Comparison of ENCODE assay signal across 10 cellular contexts in genomic region chr1:2135425-2135824, GRCh38. TPM values are rescaled to one million over a fixed set of nuclear protein-coding genes. Genes with fewer than 3 reads are reported as not detected.
DNase-seq lines count a peak whose midpoint lies in the region; ATAC-seq lines count a peak whose summit lies in the region.
"Had no signal": no experiment of that assay in that cellular context is flagged by ENCODE, and none has a peak within 500 bp of the region (broad histone marks: within the 10 kb centered on the region; RNA-seq: fewer than 3 reads in every experiment).

No MANE protein-coding gene starts in this region.

- peak overlapping the region; percentile 48 for H2AFZ ChIP-seq in trophoblast cell (ENCODE audit: insufficient read depth, low read length, poor library complexity)

- no peak overlapping the region for H4K12ac ChIP-seq in trophoblast cell (ENCODE audit: low read depth, low read length)

- H3K79me2 ChIP-seq in trophoblast cell (ENCODE audit: control insufficient read depth, insufficient read depth, low read length, poor library complexity), result peaks cover 17% of the 10 kb centered on the region

- H2AK5ac ChIP-seq in trophoblast cell (ENCODE audit: low read length), result no peak overlapping the region

- H3K27me3 ChIP-seq in trophoblast cell (ENCODE audit: insufficient read depth, low read length), result no peaks in the 10 kb centered on the region

- no peak overlapping the region for H3K23ac ChIP-seq in trophoblast cell (ENCODE audit: low read length)

- peak overlapping the region; percentile 87 for H2BK120ac ChIP-seq in trophoblast cell (ENCODE audit: insufficient read depth, low read length, poor library complexity)

- no peak overlapping the region for H3K18ac ChIP-seq in trophoblast cell (ENCODE audit: low read length)

- no peak overlapping the region for H2BK12ac ChIP-seq in trophoblast cell (ENCODE audit: low read length)

- ATAC-seq in GM21526 (IDR thresholded peaks at IDR 0.05; ENCODE audit: low FRiP score, unreplicated experiment), result no peak
- no peak for ATAC-seq in GM21367 (IDR thresholded peaks at IDR 0.05; ENCODE audit: unreplicated experiment)

- H3K36me3 ChIP-seq in SK-N-MC (ENCODE audit: insufficient read depth, low read length) (no peaks in the 10 kb centered on the region), trophoblast cell (ENCODE audit: control insufficient read depth in 1 of 2, insufficient read depth in 2 of 2, low read length in 2 of 2) (peaks cover 19% of the 10 kb centered on the region in 2 experiments)

- H3K4ac ChIP-seq in trophoblast cell (ENCODE audit: low read depth, low read length), result peak overlapping the region; percentile 28

- H3K9ac ChIP-seq in SK-N-MC (ENCODE audit: insufficient read length) (peak overlapping the region; percentile 22), trophoblast cell (ENCODE audit: low read length) (no peak overlapping the region)

- peaks cover 33% of the 10 kb centered on the region for H3K79me1 ChIP-seq in trophoblast cell (ENCODE audit: low read length)

- H3K9me3 ChIP-seq in SK-N-MC (ENCODE audit: low read depth, low read length) (no peaks in the 10 kb centered on the region), trophoblast cell (ENCODE audit: insufficient read depth, low read depth, low read length) (no peaks in the 10 kb centered on the region)

- H3K14ac ChIP-seq in trophoblast cell (ENCODE audit: low read length), result peak overlapping the region; percentile 93

- 0 out of 2 replicates have a peak overlapping the region, but pooled peaks have one; percentile 25 for H3K27ac ChIP-seq in SK-N-MC
- H3K27ac ChIP-seq in trophoblast cell (ENCODE audit: low read depth, low read length), result peak overlapping the region; percentile 98

- H3K4me3 ChIP-seq in SK-N-MC, result peak overlapping the region; percentile 24; the same call in 1 of the 2 replicates
- no peak overlapping the region for H3K4me3 ChIP-seq in trophoblast cell (ENCODE audit: low read depth, low read length)

- WGBS in trophoblast cell (ENCODE audit: extremely low coverage, insufficient coverage, insufficient read length), result no CpG with 5 or more reads among the region's 15 CpGs

- peak overlapping the region; percentile 94 for H2BK5ac ChIP-seq in trophoblast cell (ENCODE audit: low read depth, low read length, poor library complexity)

- peak overlapping the region; percentile 32 for H3K4me2 ChIP-seq in trophoblast cell (ENCODE audit: low read length)

- peaks cover 35 to 41% of the 10 kb centered on the region in 2 experiments for H3K4me1 ChIP-seq in trophoblast cell (ENCODE audit: control insufficient read depth in 1 of 2, insufficient read depth in 2 of 2, low read length in 2 of 2)

- DNase-seq in CD1c-positive myeloid dendritic cell (ENCODE audit: extremely low spot score) (peak; percentile 46), SK-N-MC (ENCODE audit: low read depth, low spot score) (no peak), foreskin melanocyte (peak; percentile 98), trophoblast cell (peak; percentile 100), OCI-M1 (lab: John Stamatoyannopoulos, UW) (no peak)
- no peak for DNase-seq in activated T-cell treated with anti-CD3 and anti-CD28 coated beads, Interleukin-2, amount 50 U/mL, for 1 hour
- DNase-seq: effector CD4-positive, alpha-beta T cell; SHP77 treated with DMSO at 0.1 percent for 48 hours had no signal

- peak overlapping the region; percentile 95 for H4K91ac ChIP-seq in trophoblast cell (ENCODE audit: low read depth, low read length)

- H4K8ac ChIP-seq in trophoblast cell (ENCODE audit: low read depth, low read length), result peak overlapping the region; percentile 90

RNA-seq across cellular contexts. Expression of gene FAAP20, which starts 59.1 kb away (rescaled TPM):
- polyA plus RNA-seq in trophoblast cell (2013), result 85.8 and 86.1 TPM in 2 replicates

Comparison
In these comparisons a context has a peak if more than half of its experiments do, and no peak if none do; other contexts are left out.
1. DNase-seq: peak in CD1c-positive myeloid dendritic cell (single experiment), foreskin melanocyte (single experiment) and trophoblast cell (2 of 2); none in SK-N-MC (single experiment), activated T-cell treated with anti-CD3 and anti-CD28 coated beads, Interleukin-2, amount 50 U/mL, for 1 hour (single experiment) and OCI-M1 (single experiment).